Comparison of ENCODE assay signal across 24 cellular contexts in the genomic region with DNA sequence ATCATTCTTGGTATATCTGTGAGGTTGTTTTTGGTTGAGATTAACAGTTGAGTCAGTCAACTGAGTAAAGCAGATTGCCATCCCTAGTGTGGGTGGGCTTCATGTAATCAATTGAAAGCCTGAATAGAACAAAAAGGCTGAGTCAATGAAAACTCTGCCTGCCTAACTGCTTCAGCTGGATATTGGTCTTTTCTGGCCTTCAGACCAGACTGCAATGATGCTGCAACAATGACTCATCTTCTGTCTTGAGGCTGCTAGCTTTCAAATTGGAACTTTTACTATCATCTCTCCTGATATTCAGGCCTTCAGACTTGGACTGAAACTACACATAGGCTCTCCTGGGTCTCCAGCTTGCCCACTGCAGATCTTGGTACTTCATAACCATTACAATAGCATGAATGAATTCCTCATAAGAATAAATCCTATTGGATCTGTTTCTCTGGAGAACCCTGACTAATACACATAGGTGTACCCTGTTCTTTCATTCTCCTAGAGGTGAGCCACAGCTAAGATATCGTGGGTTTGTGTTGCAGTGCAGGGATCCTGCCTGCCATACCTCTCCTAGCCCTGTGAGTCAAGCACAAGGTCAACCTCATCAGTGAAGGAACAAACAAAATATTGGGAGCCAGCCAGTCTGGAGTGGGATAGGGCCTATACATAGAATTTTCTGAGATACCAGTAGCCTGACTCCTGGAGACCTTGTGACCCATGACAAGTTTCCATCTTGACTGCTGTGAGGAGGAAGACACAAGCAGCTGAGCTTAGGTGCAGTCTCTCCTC.
"Had no signal": no experiment of that assay in that cellular context is flagged by ENCODE, and none has a peak within 500 bp of the region (broad histone marks: within the 10 kb centered on the region; RNA-seq: fewer than 3 reads in every experiment).

No MANE protein-coding gene starts in this region.

- ATAC-seq: Right ventricle myocardium inferior, SK-N-SH treated with all-trans-retinoic acid at 6 μM for 48 hours had no signal

- H3K36me3 ChIP-seq: Peyer's patch, SJCRH30 had no signal

- H3K27ac ChIP-seq: PC-9, Peyer's patch, SJCRH30 had no signal

- H3K4me1 ChIP-seq: Peyer's patch, SJCRH30 had no signal

- H3K4me3 ChIP-seq: PC-9, Peyer's patch, SJCRH30 had no signal

- DNase-seq: KBM-7; MV-4-11; NCI-H1048; NCI-H1105; NCI-H1417; NCI-H1436 treated with DMSO at 0.1 percent for 48 hours; NCI-H1694; NCI-H187 treated with DMSO at 0.1 percent for 48 hours; NCI-H2029 treated with DMSO at 0.1 percent for 48 hours; NCI-H2171; NCI-H226; NCI-H446; NCI-H510A; NCI-H524 treated with DMSO at 0.1 percent for 48 hours; NCI-H69; NCI-H774; NK-92 treated with Interleukin-12 subunit alpha and Interleukin-12 subunit beta, amount 100 ng/mL, for 24 hours; PC-9; Peyer's patch; SHP77 treated with DMSO at 0.1 percent for 48 hours; SJCRH30; T-helper 1 cell had no signal

- H3K27me3 ChIP-seq: Peyer's patch, SJCRH30 had no signal

- H3K9me3 ChIP-seq: Peyer's patch, SJCRH30 had no signal
